ENCODE assay signal across 8 cellular contexts in the genomic region with DNA sequence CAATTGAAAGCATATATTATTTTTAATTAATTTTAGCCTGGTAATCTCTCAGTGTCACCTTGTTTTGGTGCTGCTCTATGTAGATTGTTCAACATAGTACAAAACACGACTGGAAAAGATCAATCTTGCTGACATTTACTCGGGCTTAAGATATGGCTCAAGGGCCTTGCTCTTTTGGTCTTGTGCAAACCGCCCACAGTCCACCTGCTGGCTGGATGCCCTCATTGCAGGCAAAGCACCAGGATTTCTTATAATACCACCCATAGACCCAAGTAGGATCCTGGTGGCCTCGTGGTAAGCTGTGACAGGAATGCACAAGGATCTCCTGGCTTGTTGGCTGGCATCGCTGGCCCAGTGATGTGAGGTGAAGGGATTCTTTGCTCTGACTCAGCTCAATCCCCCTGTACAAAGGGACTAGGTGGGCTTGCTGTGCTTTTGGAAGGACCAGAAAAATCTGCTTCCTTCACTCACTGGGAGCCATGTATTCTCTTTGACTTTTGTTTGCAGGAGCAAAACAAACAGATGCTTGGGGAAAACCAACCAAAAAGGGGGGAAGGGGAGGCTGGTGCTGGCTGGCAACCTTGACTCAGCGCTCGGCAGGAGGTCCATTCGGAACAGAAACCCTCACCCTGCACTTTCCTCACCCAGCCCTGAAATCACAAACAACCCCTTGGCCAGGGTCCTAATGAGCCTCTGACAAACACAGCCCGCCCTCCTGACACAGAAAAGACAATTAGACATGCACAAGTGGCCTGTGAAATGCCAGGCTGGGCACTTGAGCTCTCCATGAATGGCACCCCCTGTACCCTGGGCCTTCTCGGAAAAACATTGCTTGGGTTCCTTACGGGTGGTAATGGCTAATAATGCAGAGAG. TPM values are rescaled to one million over a fixed set of nuclear protein-coding genes. Genes with fewer than 3 reads are reported as not detected.
DNase-seq lines count a peak whose midpoint lies in the region; ATAC-seq and TF ChIP-seq lines count a peak whose summit lies in the region.

No MANE protein-coding gene starts in this region.

- H3K27me3 ChIP-seq in BJ (ENCODE audit: control insufficient read depth, insufficient read depth, low read length): no peaks in the 10 kb centered on the region
- no peaks in the 10 kb centered on the region for H3K27me3 ChIP-seq in suprapubic skin

- no peak for DNase-seq in BJ (ENCODE audit: low read depth)
- DNase-seq in HT1080 (ENCODE audit: low read depth): peak; percentile 70
- DNase-seq in NOMO-1 (lab: John Stamatoyannopoulos, UW; ENCODE audit: unreplicated experiment in 2 of 2): peak; percentile 57 to 58
- peak; percentile 46 to 52 for DNase-seq in activated CD8-positive, alpha-beta memory T cell treated with anti-CD3 and anti-CD28 coated beads for 4 hours (ENCODE audit: low read depth in 2 of 2)
- peak; percentile 66 for DNase-seq in epithelial cell of esophagus (ENCODE audit: low read depth)
- peak; percentile 81 for DNase-seq in natural killer cell treated with Interleukin-12 subunit alpha and Interleukin-12 subunit beta and Interleukin-15 and Interleukin-18, amount 100 ng/mL, for 72 hours (ENCODE audit: low spot score)
- peak in 1 of 2 donors; percentile 84 for DNase-seq in suprapubic skin (ENCODE audit: low spot score in 2 of 2)

- no peak overlapping the region for H3K4me3 Mint-ChIP-seq in natural killer cell treated with Interleukin-12 subunit alpha and Interleukin-12 subunit beta and Interleukin-15 and Interleukin-18, amount 100 ng/mL, for 72 hours

- H3K4me1 Mint-ChIP-seq in natural killer cell treated with Interleukin-12 subunit alpha and Interleukin-12 subunit beta and Interleukin-15 and Interleukin-18, amount 100 ng/mL, for 72 hours (ENCODE audit: low read depth in 2 of 2): peaks cover 8 to 10% of the 10 kb centered on the region in 2 donors

- CTCF ChIA-PET in BJ (lab: Yijun Ruan, JAX): interaction anchor here (1.1 kb wide), 1 partner anchor 57 kb away, joined by 3 read pairs; a partner anchor contains a TSS

- POLR2A ChIA-PET in BJ (lab: Charles Lee): no interaction called here

- H3K27ac Mint-ChIP-seq in natural killer cell treated with Interleukin-12 subunit alpha and Interleukin-12 subunit beta and Interleukin-15 and Interleukin-18, amount 100 ng/mL, for 72 hours: no peak overlapping the region

- no peaks in the 10 kb centered on the region for H3K9me3 Mint-ChIP-seq in natural killer cell treated with Interleukin-12 subunit alpha and Interleukin-12 subunit beta and Interleukin-15 and Interleukin-18, amount 100 ng/mL, for 72 hours

- TF ChIP-seq CTCF in BJ (IDR thresholded peaks at IDR 0.05; ENCODE audit: insufficient read depth, low read depth, low read length) (peak; percentile 48), epithelial cell of esophagus (IDR thresholded peaks at IDR 0.05; ENCODE audit: insufficient read depth, low read depth, low read length, missing control alignments) (peak; percentile 71), suprapubic skin (IDR thresholded peaks at IDR 0.05) (peak in 1 of 2 donors; percentile 46)

- peak overlapping the region; percentile 76 for H3K27ac ChIP-seq in suprapubic skin

- no peaks in the 10 kb centered on the region for H3K36me3 Mint-ChIP-seq in natural killer cell treated with Interleukin-12 subunit alpha and Interleukin-12 subunit beta and Interleukin-15 and Interleukin-18, amount 100 ng/mL, for 72 hours

- peak; percentile 70 to 80 for ATAC-seq in natural killer cell treated with Interleukin-12 subunit alpha and Interleukin-12 subunit beta and Interleukin-15 and Interleukin-18, amount 100 ng/mL, for 72 hours
- no peak for ATAC-seq in GM18511 (IDR thresholded peaks at IDR 0.05; ENCODE audit: unreplicated experiment)

- H3K27me3 Mint-ChIP-seq in natural killer cell treated with Interleukin-12 subunit alpha and Interleukin-12 subunit beta and Interleukin-15 and Interleukin-18, amount 100 ng/mL, for 72 hours: peaks cover 0 to under 1% of the 10 kb centered on the region in 2 donors

- H3K36me3 ChIP-seq in BJ (ENCODE audit: control insufficient read depth, insufficient read depth, low read length) (no peaks in the 10 kb centered on the region), suprapubic skin (no peaks in the 10 kb centered on the region)

- TF ChIP-seq POLR2A in suprapubic skin (IDR thresholded peaks at IDR 0.05): no peak

- WGBS in suprapubic skin: 64% methylated on average over 11 of the region's 11 CpGs

- peaks cover 16% of the 10 kb centered on the region for H3K4me1 ChIP-seq in suprapubic skin

- no peak for TF ChIP-seq EP300 in suprapubic skin (IDR thresholded peaks at IDR 0.05)

- H3K4me3 ChIP-seq in BJ (ENCODE audit: low read depth, low read length): no peak overlapping the region
- H3K4me3 ChIP-seq in epithelial cell of esophagus (ENCODE audit: low read length): no peak overlapping the region
- no peak overlapping the region for H3K4me3 ChIP-seq in suprapubic skin

- H3K9me3 ChIP-seq in suprapubic skin: no peaks in the 10 kb centered on the region

RNA-seq across cellular contexts. Expression of a gene that starts 36.6 kb away (rescaled TPM):
- polyA plus RNA-seq in BJ (2011; rRNA removed): 10.6 and 11.7 TPM in 2 replicates
- 7.2 and 8.1 TPM in 2 replicates for polyA minus RNA-seq in BJ (2011; rRNA and poly(A)+ RNA removed)
- total RNA-seq in HT1080 (2014; rRNA removed; shearing (Covaris generic)): 9.7 and 13.7 TPM in 2 replicates
- polyA plus RNA-seq in HT1080 (2015; cell fraction: cytosol; rRNA removed): 13.7 and 14.1 TPM in 2 replicates
- 7.9 and 13.0 TPM in 2 replicates for polyA plus RNA-seq in HT1080 (2015; cell fraction: nucleus; rRNA removed)
- total RNA-seq in natural killer cell treated with Interleukin-12 subunit alpha and Interleukin-12 subunit beta and Interleukin-15 and Interleukin-18, amount 100 ng/mL, for 72 hours: 10 to 100 TPM; 11.3 to 18.2 TPM
- total RNA-seq in suprapubic skin: 10 to 100 TPM; 14.6 to 22.6 (median 17.4) TPM

RNA-seq across cellular contexts. Expression of a gene that starts 56.0 kb away (rescaled TPM):
- 0.83 and 0.90 TPM in 2 replicates for polyA plus RNA-seq in BJ (2011; rRNA removed)
- 0.26 and 1.1 TPM in 2 replicates for polyA minus RNA-seq in BJ (2011; rRNA and poly(A)+ RNA removed)
- total RNA-seq in HT1080 (2014; rRNA removed; shearing (Covaris generic)): not detected in 2 replicates
- not detected in 2 replicates for polyA plus RNA-seq in HT1080 (2015; cell fraction: cytosol; rRNA removed)
- 0.08 TPM in 1 of 2 replicates, not detected in the other for polyA plus RNA-seq in HT1080 (2015; cell fraction: nucleus; rRNA removed)
- total RNA-seq in natural killer cell treated with Interleukin-12 subunit alpha and Interleukin-12 subunit beta and Interleukin-15 and Interleukin-18, amount 100 ng/mL, for 72 hours: 1 to 10 TPM; 3.3 to 4.2 TPM
- 10 to 100 TPM; 11.7 to 31.1 (median 21.5) TPM for total RNA-seq in suprapubic skin
